In genomic region chr5:61450170-61450815, GRCh38 we compare ENCODE assay signal across 8 cellular contexts.
DNase-seq lines count a peak whose midpoint lies in the region; ATAC-seq and TF ChIP-seq lines count a peak whose summit lies in the region.

No MANE protein-coding gene starts in this region.

- TF ChIP-seq CTCF in Peyer's patch (IDR thresholded peaks at IDR 0.05), result no peak
- TF ChIP-seq CTCF in nephron (IDR thresholded peaks at IDR 0.05; ENCODE audit: unreplicated experiment in 3 of 3), result no peak
- TF ChIP-seq CTCF in prostate gland (IDR thresholded peaks at IDR 0.05), result no peak

- 23% methylated on average over 1 of the region's 1 CpG for WGBS in prostate gland

- peak overlapping the region in 3 of 4 donors; percentile 1 to 54 (median 12) for H3K27ac ChIP-seq in Peyer's patch
- no peak overlapping the region for H3K27ac ChIP-seq in prostate gland

- peaks cover 0 to 7% (median 0%) of the 10 kb centered on the region in 4 donors for H3K9me3 ChIP-seq in Peyer's patch
- H3K9me3 ChIP-seq in prostate gland, result no peaks in the 10 kb centered on the region

- peaks cover 44% of the 10 kb centered on the region for H3K36me3 Mint-ChIP-seq in nephron (ENCODE audit: low read depth)

- H3K27me3 Mint-ChIP-seq in nephron (ENCODE audit: low read depth), result no peaks in the 10 kb centered on the region

- TF ChIP-seq POLR2A in Peyer's patch (IDR thresholded peaks at IDR 0.05), result no peak
- no peak for TF ChIP-seq POLR2A in prostate gland (IDR thresholded peaks at IDR 0.05)

- H3K4me1 ChIP-seq in Peyer's patch, result peaks cover 0 to 19% (median 3%) of the 10 kb centered on the region in 4 donors
- H3K4me1 ChIP-seq in prostate gland (replicated peaks), result peaks cover 7% of the 10 kb centered on the region

- H3K4me3 ChIP-seq in Peyer's patch (no peak overlapping the region), prostate gland (no peak overlapping the region)

- peaks cover 17% of the 10 kb centered on the region for H3K4me1 Mint-ChIP-seq in nephron

- H3K27ac Mint-ChIP-seq in nephron, result peak overlapping the region in 2 of 3 experiments; percentile 26 to 38

- no peak overlapping the region for H3K4me3 Mint-ChIP-seq in nephron

- H3K9me3 Mint-ChIP-seq in nephron, result peaks cover 20% of the 10 kb centered on the region

- H3K36me3 ChIP-seq in Peyer's patch (no peaks in the 10 kb centered on the region), prostate gland (no peaks in the 10 kb centered on the region)

- DNase-seq in AG20443 (ENCODE audit: low spot score) (peak; percentile 84), Peyer's patch (peak in 1 of 3 donors; percentile 54), NCI-H146 (lab: John Stamatoyannopoulos, UW) (no peak), prostate gland (ENCODE audit: low spot score) (no peak)

- intact Hi-C loops in prostate gland (cut with DNase I), result no loop called here

- ATAC-seq in esophagus mucosa (peak; percentile 49), HG03520 (IDR thresholded peaks at IDR 0.05; ENCODE audit: unreplicated experiment) (no peak), GM18519 (IDR thresholded peaks at IDR 0.05; ENCODE audit: low FRiP score, unreplicated experiment) (no peak)

- H3K27me3 ChIP-seq in Peyer's patch (no peaks in the 10 kb centered on the region), prostate gland (replicated peaks; ENCODE audit: insufficient read depth) (no peaks in the 10 kb centered on the region)

Comparison
In these comparisons a context has a peak if more than half of its experiments do, and no peak if none do; other contexts are left out.
1. H3K27ac ChIP-seq: peak in Peyer's patch (3 of 4); none in prostate gland (0 of 2).